Comparison of ENCODE assay signal across 24 cellular contexts in genomic region chr19:3821156-3821555, GRCh38. TPM values are rescaled to one million over a fixed set of nuclear protein-coding genes. Genes with fewer than 3 reads are reported as not detected.
DNase-seq lines count a peak whose midpoint lies in the region; ATAC-seq, FAIRE-seq and TF ChIP-seq lines count a peak whose summit lies in the region.
"Had no signal": no experiment of that assay in that cellular context is flagged by ENCODE, and none has a peak within 500 bp of the region (broad histone marks: within the 10 kb centered on the region; RNA-seq: fewer than 3 reads in every experiment).

No MANE protein-coding gene starts in this region.

- TF ChIP-seq CTCF in HepG2 (CRISPR knock-in tag; IDR thresholded peaks at IDR 0.05) (peak; percentile 20; the same call in 1 of the 2 replicates), right lobe of liver (IDR thresholded peaks at IDR 0.05) (no peak), uterus (IDR thresholded peaks at IDR 0.05) (no peak)

- no peak overlapping the region for H3K4me2 ChIP-seq in HepG2 (ENCODE audit: low read depth, low read length)
- H3K4me2 ChIP-seq: neural progenitor cell, SK-N-SH, smooth muscle cell had no signal

- no TSS peak for BruUV-seq in HepG2 (replicated peaks; lab: Mats Ljungman, UMichigan)

- H3K27ac ChIP-seq in HepG2 (ENCODE audit: extremely low read length, insufficient read depth, low read length), result no peak overlapping the region
- H3K27ac ChIP-seq in right lobe of liver, result no peak overlapping the region
- H3K27ac ChIP-seq in uterus, result no peak overlapping the region
- H3K27ac ChIP-seq: heart right ventricle, neural progenitor cell, tibial nerve had no signal

- H3K9me3 ChIP-seq in HepG2 (ENCODE audit: low read length) (no peaks in the 10 kb centered on the region), right lobe of liver (no peaks in the 10 kb centered on the region), uterus (no peaks in the 10 kb centered on the region)
- H3K9me3 ChIP-seq: heart right ventricle, SK-N-SH, tibial nerve had no signal

- H3K36me3 ChIP-seq in HepG2 (replicated peaks in 1 of 2; ENCODE audit: control insufficient read depth in 1 of 2, insufficient read depth in 2 of 2, low read length in 2 of 2) (no peaks in the 10 kb centered on the region), right lobe of liver (no peaks in the 10 kb centered on the region), uterus (no peaks in the 10 kb centered on the region)
- H3K36me3 ChIP-seq: heart right ventricle, neural progenitor cell, tibial nerve had no signal

- H2AFZ ChIP-seq in HepG2 (ENCODE audit: low read length), result no peak overlapping the region
- H2AFZ ChIP-seq: neural progenitor cell had no signal

- DNase-seq in HepG2 (ENCODE audit: low spot score) (no peak), right lobe of liver (no peak), HT-29 (ENCODE audit: low spot score) (peak; percentile 39), NCI-H526 treated with DMSO at 0.1 percent for 48 hours (lab: John Stamatoyannopoulos, UW) (peak; percentile 7), uterus (no peak), HCEC 1CT (no peak)
- DNase-seq: amniotic stem cell, NCI-H2081 treated with DMSO at 0.1 percent for 48 hours had no signal

- CTCF ChIA-PET in HepG2 (lab: Yijun Ruan, JAX; ENCODE audit: low intra/inter-chr PET ratio, low total read pairs), result interaction anchor here (1.3 kb wide), 1 partner anchor 37 kb away, joined by 5 read pairs; no protein-coding TSS in a partner anchor

- no peak overlapping the region for H3K4me3 ChIP-seq in HepG2 (replicated peaks in 1 of 3; ENCODE audit: insufficient read depth in 1 of 3, low read depth in 2 of 3, low read length in 3 of 3)
- no peak overlapping the region for H3K4me3 ChIP-seq in right lobe of liver
- H3K4me3 ChIP-seq in uterus, result no peak overlapping the region
- H3K4me3 ChIP-seq: heart right ventricle, neural progenitor cell, smooth muscle cell, tibial nerve had no signal

- TF ChIP-seq POLR2A in HepG2 (IDR thresholded peaks at IDR 0.05; ENCODE audit: insufficient read depth in 1 of 2, low read depth in 2 of 2, low read length in 2 of 2), result no peak
- no peak for TF ChIP-seq POLR2A in right lobe of liver (IDR thresholded peaks at IDR 0.05)
- TF ChIP-seq POLR2A in uterus (IDR thresholded peaks at IDR 0.05), result no peak

- H3K4me1 ChIP-seq in HepG2 (ENCODE audit: insufficient read depth, low read length), result no peaks in the 10 kb centered on the region
- no peaks in the 10 kb centered on the region for H3K4me1 ChIP-seq in right lobe of liver
- H3K4me1 ChIP-seq in uterus, result no peaks in the 10 kb centered on the region
- H3K4me1 ChIP-seq: neural progenitor cell, tibial nerve had no signal

- TF ChIP-seq EP300 in HepG2 (IDR thresholded peaks at IDR 0.05; ENCODE audit: low read depth in 2 of 2, low read length in 2 of 2), result no peak
- TF ChIP-seq EP300 in HepG2 (CRISPR knock-in tag; IDR thresholded peaks at IDR 0.05; ENCODE audit: borderline replicate concordance), result no peak

- POLR2A ChIA-PET in HepG2 (lab: Yijun Ruan, JAX), result no interaction called here

- no peak for FAIRE-seq in HepG2 (lab: Jason Lieb, UNC)
- FAIRE-seq: RCC 7860 had no signal

- H3K9ac ChIP-seq in HepG2 (ENCODE audit: insufficient read depth, low read depth, low read length), result no peak overlapping the region
- H3K9ac ChIP-seq: neural progenitor cell, SK-N-SH had no signal

- ATAC-seq in HepG2 (no peak), right lobe of liver (no peak), HG03469 (IDR thresholded peaks at IDR 0.05; ENCODE audit: unreplicated experiment) (no peak)

- intact Hi-C loops in HepG2 (cut with micrococcal nuclease; ENCODE audit: unreplicated experiment) (no loop called here), right lobe of liver (cut with DNase I) (no loop called here), uterus (cut with DNase I; ENCODE audit: low total_unique reads) (no loop called here)

- H4K20me1 ChIP-seq in HepG2 (ENCODE audit: insufficient read depth, low read length), result no peaks in the 10 kb centered on the region

- 90% methylated on average over 6 of the region's 23 CpGs for WGBS in HepG2 (ENCODE audit: low lambda C conversion rate)
- WGBS in right lobe of liver (ENCODE audit: insufficient coverage, low coverage, low lambda C conversion rate, missing lambda C conversion rate), result 65% methylated on average over 9 of the region's 23 CpGs

- no peak for TF ChIP-seq RAD21 in HepG2 (CRISPR knock-in tag; IDR thresholded peaks at IDR 0.05)

- in situ Hi-C loops in HepG2 (cut with HindIII; ENCODE audit: extremely low pct_ligation_motif_present, low pct_unique_long_range_greater_than_20kb), result no loop called here

- H3K27me3 ChIP-seq in HepG2 (ENCODE audit: control insufficient read depth in 1 of 2, insufficient read depth in 2 of 2, low read length in 2 of 2) (peaks cover 13 to 68% of the 10 kb centered on the region in 2 experiments), right lobe of liver (no peaks in the 10 kb centered on the region), uterus (no peaks in the 10 kb centered on the region)

- H3K79me2 ChIP-seq in HepG2 (ENCODE audit: insufficient read depth, low read length), result no peaks in the 10 kb centered on the region

RNA-seq across cellular contexts. Expression of gene MATK, which starts 35.0 kb away (rescaled TPM):
- total RNA-seq in HepG2 (2016; rRNA removed; fragmentation: Illumina TruSeq; extraction: Trizol) (not detected in 2 replicates), right lobe of liver (1 to 10 TPM in 3 of 6 experiments, under 1 TPM in 3; 0.49 to 2.5 (median 0.90) TPM), uterus (10 to 100 TPM in 1 of 4 donors, 1 to 10 TPM in 2, not detected in 1; 1.0 to 11.2 (median 1.5) TPM)
- total RNA-seq in HepG2 (2016; cell fraction: cytosol; rRNA removed; fragmentation: Illumina TruSeq; extraction: Trizol; ENCODE audit: low read depth), result not detected in 2 replicates
- not detected in 2 replicates for total RNA-seq in HepG2 (2016; cell fraction: insoluble cytoplasmic fraction; rRNA removed; fragmentation: Illumina TruSeq; extraction: Trizol)
- total RNA-seq in HepG2 (2016; cell fraction: membrane; rRNA removed; fragmentation: Illumina TruSeq; extraction: Trizol), result not detected in 2 replicates
- not detected in 2 replicates for total RNA-seq in HepG2 (2016; cell fraction: nucleus; rRNA removed; fragmentation: Illumina TruSeq; extraction: Trizol)
- 0.09 TPM in 2 replicates for polyA plus RNA-seq in HepG2 (2011; rRNA removed)
- 0.11 and 0.14 TPM in 2 replicates for polyA plus RNA-seq in HepG2 (2011; cell fraction: cytosol; rRNA removed)
- polyA plus RNA-seq in HepG2 (2011; cell fraction: nucleus; rRNA removed), result 0.32 TPM in 1 of 2 replicates, not detected in the other
- not detected in 2 replicates for polyA plus RNA-seq in HepG2 (2012)
- 0.07 TPM in 1 of 2 replicates, not detected in the other for polyA plus RNA-seq in HepG2 (2016; cell fraction: cytosol; fragmentation: Illumina TruSeq; extraction: Trizol; ENCODE audit: low read depth)
- not detected in 2 replicates for polyA plus RNA-seq in HepG2 (2016; cell fraction: insoluble cytoplasmic fraction; fragmentation: Illumina TruSeq; extraction: Trizol; ENCODE audit: low read depth)
- polyA plus RNA-seq in HepG2 (2016; cell fraction: membrane; fragmentation: Illumina TruSeq; extraction: Trizol; ENCODE audit: low read depth), result not detected in 2 replicates
- polyA plus RNA-seq in HepG2 (2016; cell fraction: nucleus; fragmentation: Illumina TruSeq; extraction: Trizol; ENCODE audit: insufficient read depth, low read depth), result not detected in 2 replicates
- polyA minus RNA-seq in HepG2 (2011; rRNA and poly(A)+ RNA removed; ENCODE audit: low replicate concordance), result 0.42 and 31.9 TPM in 2 replicates
- 0.70 TPM in 1 of 2 replicates, not detected in the other for polyA minus RNA-seq in HepG2 (2011; cell fraction: cytosol; rRNA and poly(A)+ RNA removed)
- polyA minus RNA-seq in HepG2 (2011; cell fraction: nucleus; rRNA and poly(A)+ RNA removed), result not detected in 2 replicates
- 0.92 TPM in 1 of 2 replicates, not detected in the other for total RNA-seq in HT-29 (2014; rRNA removed; shearing (Covaris generic))
- total RNA-seq: IMR-90, smooth muscle cell had no signal
- polyA plus RNA-seq: IMR-90, SK-N-SH, smooth muscle cell had no signal

RNA-seq across cellular contexts. Expression of gene ZFR2, which starts 47.7 kb away (rescaled TPM):
- total RNA-seq in HepG2 (2016; rRNA removed; fragmentation: Illumina TruSeq; extraction: Trizol) (0.69 and 1.00 TPM in 2 replicates), right lobe of liver (not detected), uterus (not detected)
- 0.35 and 1.1 TPM in 2 replicates for total RNA-seq in HepG2 (2016; cell fraction: cytosol; rRNA removed; fragmentation: Illumina TruSeq; extraction: Trizol; ENCODE audit: low read depth)
- total RNA-seq in HepG2 (2016; cell fraction: insoluble cytoplasmic fraction; rRNA removed; fragmentation: Illumina TruSeq; extraction: Trizol), result 0.63 and 0.67 TPM in 2 replicates
- total RNA-seq in HepG2 (2016; cell fraction: membrane; rRNA removed; fragmentation: Illumina TruSeq; extraction: Trizol), result 1.1 and 1.7 TPM in 2 replicates
- total RNA-seq in HepG2 (2016; cell fraction: nucleus; rRNA removed; fragmentation: Illumina TruSeq; extraction: Trizol), result 0.47 TPM in 1 of 2 replicates, not detected in the other
- polyA plus RNA-seq in HepG2 (2011; rRNA removed), result 0.37 and 0.50 TPM in 2 replicates
- 0.53 and 0.60 TPM in 2 replicates for polyA plus RNA-seq in HepG2 (2011; cell fraction: cytosol; rRNA removed)
- 1.1 and 1.2 TPM in 2 replicates for polyA plus RNA-seq in HepG2 (2011; cell fraction: nucleus; rRNA removed)
- polyA plus RNA-seq in HepG2 (2012), result 0.93 and 1.1 TPM in 2 replicates
- 0.61 and 1.3 TPM in 2 replicates for polyA plus RNA-seq in HepG2 (2016; cell fraction: cytosol; fragmentation: Illumina TruSeq; extraction: Trizol; ENCODE audit: low read depth)
- 0.59 and 1.4 TPM in 2 replicates for polyA plus RNA-seq in HepG2 (2016; cell fraction: insoluble cytoplasmic fraction; fragmentation: Illumina TruSeq; extraction: Trizol; ENCODE audit: low read depth)
- polyA plus RNA-seq in HepG2 (2016; cell fraction: membrane; fragmentation: Illumina TruSeq; extraction: Trizol; ENCODE audit: low read depth), result 0.82 and 1.1 TPM in 2 replicates
- polyA plus RNA-seq in HepG2 (2016; cell fraction: nucleus; fragmentation: Illumina TruSeq; extraction: Trizol; ENCODE audit: insufficient read depth, low read depth), result 0.60 and 2.2 TPM in 2 replicates
- 1.2 TPM in 1 of 2 replicates, not detected in the other for polyA minus RNA-seq in HepG2 (2011; rRNA and poly(A)+ RNA removed; ENCODE audit: low replicate concordance)
- polyA minus RNA-seq in HepG2 (2011; cell fraction: cytosol; rRNA and poly(A)+ RNA removed), result not detected in 2 replicates
- not detected in 2 replicates for polyA minus RNA-seq in HepG2 (2011; cell fraction: nucleus; rRNA and poly(A)+ RNA removed)
- total RNA-seq in HT-29 (2014; rRNA removed; shearing (Covaris generic)), result not detected in 2 replicates
- total RNA-seq: IMR-90, left ventricle myocardium superior, pulmonary artery endothelial cell, tibial nerve had no signal
- polyA plus RNA-seq: heart right ventricle had no signal

RNA-seq across cellular contexts. Expression of gene RAX2, which starts 49.1 kb away (rescaled TPM):
- total RNA-seq in HepG2 (2016; rRNA removed; fragmentation: Illumina TruSeq; extraction: Trizol), result not detected in 2 replicates
- not detected in 2 replicates for total RNA-seq in HepG2 (2016; cell fraction: cytosol; rRNA removed; fragmentation: Illumina TruSeq; extraction: Trizol; ENCODE audit: low read depth)
- total RNA-seq in HepG2 (2016; cell fraction: insoluble cytoplasmic fraction; rRNA removed; fragmentation: Illumina TruSeq; extraction: Trizol), result not detected in 2 replicates
- total RNA-seq in HepG2 (2016; cell fraction: membrane; rRNA removed; fragmentation: Illumina TruSeq; extraction: Trizol), result not detected in 2 replicates
- total RNA-seq in HepG2 (2016; cell fraction: nucleus; rRNA removed; fragmentation: Illumina TruSeq; extraction: Trizol), result not detected in 2 replicates
- not detected in 2 replicates for polyA plus RNA-seq in HepG2 (2011; rRNA removed)
- not detected in 2 replicates for polyA plus RNA-seq in HepG2 (2011; cell fraction: cytosol; rRNA removed)
- not detected in 2 replicates for polyA plus RNA-seq in HepG2 (2011; cell fraction: nucleus; rRNA removed)
- polyA plus RNA-seq in HepG2 (2012), result not detected in 2 replicates
- polyA plus RNA-seq in HepG2 (2016; cell fraction: cytosol; fragmentation: Illumina TruSeq; extraction: Trizol; ENCODE audit: low read depth), result not detected in 2 replicates
- polyA plus RNA-seq in HepG2 (2016; cell fraction: insoluble cytoplasmic fraction; fragmentation: Illumina TruSeq; extraction: Trizol; ENCODE audit: low read depth), result not detected in 2 replicates
- not detected in 2 replicates for polyA plus RNA-seq in HepG2 (2016; cell fraction: membrane; fragmentation: Illumina TruSeq; extraction: Trizol; ENCODE audit: low read depth)
- polyA plus RNA-seq in HepG2 (2016; cell fraction: nucleus; fragmentation: Illumina TruSeq; extraction: Trizol; ENCODE audit: insufficient read depth, low read depth), result not detected in 2 replicates
- polyA minus RNA-seq in HepG2 (2011; rRNA and poly(A)+ RNA removed; ENCODE audit: low replicate concordance), result not detected in 2 replicates
- not detected in 2 replicates for polyA minus RNA-seq in HepG2 (2011; cell fraction: cytosol; rRNA and poly(A)+ RNA removed)
- not detected in 2 replicates for polyA minus RNA-seq in HepG2 (2011; cell fraction: nucleus; rRNA and poly(A)+ RNA removed)
- not detected for total RNA-seq in right lobe of liver
- not detected in 2 replicates for total RNA-seq in HT-29 (2014; rRNA removed; shearing (Covaris generic))
- 1 to 10 TPM in 1 of 4 donors, under 1 TPM in 1, not detected in 2; 0.14 to 4.3 TPM for total RNA-seq in uterus
- total RNA-seq: activated B cell treated with CpG ODN at 0.5 μM for 24 hours; activated CD4-positive, alpha-beta memory T cell treated with anti-CD3 and anti-CD28 coated beads, Interleukin-2, amount 10 ng/mL, durations not matched to agents 7 days and 5 days; CD8-positive, alpha-beta memory T cell; heart right ventricle; IMR-90; left ventricle myocardium superior; mononuclear cell; pulmonary artery endothelial cell; smooth muscle cell; T-helper 2 cell treated with Interferon-gamma antibody and Interleukin-4, amounts not matched to agents 100 ng/mL and 5 ng/mL, for 36 hours; tibial nerve had no signal
- polyA plus RNA-seq: CD8-positive, alpha-beta memory T cell; heart right ventricle; immature natural killer cell; IMR-90; SK-N-SH; smooth muscle cell had no signal

RNA-seq across cellular contexts. Expression of gene MRPL54, which starts 58.7 kb away (rescaled TPM):
- total RNA-seq in HepG2 (2016; rRNA removed; fragmentation: Illumina TruSeq; extraction: Trizol) (66.9 and 85.6 TPM in 2 replicates), right lobe of liver (10 to 100 TPM; 52.5 to 81.2 (median 61.9) TPM), uterus (100 to 1,000 TPM in 1 of 4 donors, 10 to 100 TPM in 3; 14.4 to 196 (median 40.0) TPM)
- 36.4 and 42.5 TPM in 2 replicates for total RNA-seq in HepG2 (2016; cell fraction: cytosol; rRNA removed; fragmentation: Illumina TruSeq; extraction: Trizol; ENCODE audit: low read depth)
- 71.3 and 95.8 TPM in 2 replicates for total RNA-seq in HepG2 (2016; cell fraction: insoluble cytoplasmic fraction; rRNA removed; fragmentation: Illumina TruSeq; extraction: Trizol)
- total RNA-seq in HepG2 (2016; cell fraction: membrane; rRNA removed; fragmentation: Illumina TruSeq; extraction: Trizol), result 34.6 and 39.3 TPM in 2 replicates
- total RNA-seq in HepG2 (2016; cell fraction: nucleus; rRNA removed; fragmentation: Illumina TruSeq; extraction: Trizol), result 17.6 and 22.0 TPM in 2 replicates
- 36.8 and 37.2 TPM in 2 replicates for polyA plus RNA-seq in HepG2 (2011; rRNA removed)
- 49.6 and 71.2 TPM in 2 replicates for polyA plus RNA-seq in HepG2 (2011; cell fraction: cytosol; rRNA removed)
- 14.2 and 18.6 TPM in 2 replicates for polyA plus RNA-seq in HepG2 (2011; cell fraction: nucleus; rRNA removed)
- 22.5 and 27.7 TPM in 2 replicates for polyA plus RNA-seq in HepG2 (2012)
- polyA plus RNA-seq in HepG2 (2016; cell fraction: cytosol; fragmentation: Illumina TruSeq; extraction: Trizol; ENCODE audit: low read depth), result 36.7 and 39.3 TPM in 2 replicates
- 81.5 and 84.4 TPM in 2 replicates for polyA plus RNA-seq in HepG2 (2016; cell fraction: insoluble cytoplasmic fraction; fragmentation: Illumina TruSeq; extraction: Trizol; ENCODE audit: low read depth)
- 25.3 and 29.3 TPM in 2 replicates for polyA plus RNA-seq in HepG2 (2016; cell fraction: membrane; fragmentation: Illumina TruSeq; extraction: Trizol; ENCODE audit: low read depth)
- 29.4 and 38.4 TPM in 2 replicates for polyA plus RNA-seq in HepG2 (2016; cell fraction: nucleus; fragmentation: Illumina TruSeq; extraction: Trizol; ENCODE audit: insufficient read depth, low read depth)
- polyA minus RNA-seq in HepG2 (2011; rRNA and poly(A)+ RNA removed; ENCODE audit: low replicate concordance), result 6.8 and 14.7 TPM in 2 replicates
- 6.7 and 10.6 TPM in 2 replicates for polyA minus RNA-seq in HepG2 (2011; cell fraction: cytosol; rRNA and poly(A)+ RNA removed)
- 4.5 and 6.2 TPM in 2 replicates for polyA minus RNA-seq in HepG2 (2011; cell fraction: nucleus; rRNA and poly(A)+ RNA removed)
- total RNA-seq in HT-29 (2014; rRNA removed; shearing (Covaris generic)), result 50.7 and 59.5 TPM in 2 replicates

RNA-seq across cellular contexts. Expression of gene ATCAY, which starts 59.3 kb away (rescaled TPM):
- total RNA-seq in HepG2 (2016; rRNA removed; fragmentation: Illumina TruSeq; extraction: Trizol) (not detected in 2 replicates), right lobe of liver (not detected), uterus (under 1 TPM in 1 of 4 donors, not detected in 3; 0.97 TPM)
- not detected in 2 replicates for total RNA-seq in HepG2 (2016; cell fraction: cytosol; rRNA removed; fragmentation: Illumina TruSeq; extraction: Trizol; ENCODE audit: low read depth)
- not detected in 2 replicates for total RNA-seq in HepG2 (2016; cell fraction: insoluble cytoplasmic fraction; rRNA removed; fragmentation: Illumina TruSeq; extraction: Trizol)
- not detected in 2 replicates for total RNA-seq in HepG2 (2016; cell fraction: membrane; rRNA removed; fragmentation: Illumina TruSeq; extraction: Trizol)
- not detected in 2 replicates for total RNA-seq in HepG2 (2016; cell fraction: nucleus; rRNA removed; fragmentation: Illumina TruSeq; extraction: Trizol)
- polyA plus RNA-seq in HepG2 (2011; rRNA removed), result not detected in 2 replicates
- polyA plus RNA-seq in HepG2 (2011; cell fraction: cytosol; rRNA removed), result not detected in 2 replicates
- not detected in 2 replicates for polyA plus RNA-seq in HepG2 (2011; cell fraction: nucleus; rRNA removed)
- polyA plus RNA-seq in HepG2 (2012), result not detected in 2 replicates
- not detected in 2 replicates for polyA plus RNA-seq in HepG2 (2016; cell fraction: cytosol; fragmentation: Illumina TruSeq; extraction: Trizol; ENCODE audit: low read depth)
- polyA plus RNA-seq in HepG2 (2016; cell fraction: insoluble cytoplasmic fraction; fragmentation: Illumina TruSeq; extraction: Trizol; ENCODE audit: low read depth), result not detected in 2 replicates
- not detected in 2 replicates for polyA plus RNA-seq in HepG2 (2016; cell fraction: membrane; fragmentation: Illumina TruSeq; extraction: Trizol; ENCODE audit: low read depth)
- polyA plus RNA-seq in HepG2 (2016; cell fraction: nucleus; fragmentation: Illumina TruSeq; extraction: Trizol; ENCODE audit: insufficient read depth, low read depth), result not detected in 2 replicates
- polyA minus RNA-seq in HepG2 (2011; rRNA and poly(A)+ RNA removed; ENCODE audit: low replicate concordance), result not detected in 2 replicates
- not detected in 2 replicates for polyA minus RNA-seq in HepG2 (2011; cell fraction: cytosol; rRNA and poly(A)+ RNA removed)
- polyA minus RNA-seq in HepG2 (2011; cell fraction: nucleus; rRNA and poly(A)+ RNA removed), result not detected in 2 replicates
- not detected in 2 replicates for total RNA-seq in HT-29 (2014; rRNA removed; shearing (Covaris generic))
- total RNA-seq: activated B cell treated with CpG ODN at 0.5 μM for 24 hours; activated CD4-positive, alpha-beta memory T cell treated with anti-CD3 and anti-CD28 coated beads, Interleukin-2, amount 10 ng/mL, durations not matched to agents 7 days and 5 days; CD8-positive, alpha-beta memory T cell; heart right ventricle; left ventricle myocardium superior; mononuclear cell; pulmonary artery endothelial cell; T-helper 2 cell treated with Interferon-gamma antibody and Interleukin-4, amounts not matched to agents 100 ng/mL and 5 ng/mL, for 36 hours; tibial nerve had no signal
- polyA plus RNA-seq: CD8-positive, alpha-beta memory T cell; heart right ventricle; immature natural killer cell had no signal

Comparison
In these comparisons a context has a peak if more than half of its experiments do, and no peak if none do; other contexts are left out.
1. DNase-seq: peak in HT-29 (single experiment) and NCI-H526 treated with DMSO at 0.1 percent for 48 hours (single experiment); none in HepG2 (single experiment), right lobe of liver (0 of 3), uterus (0 of 2) and HCEC 1CT (single experiment).